In the genomic region with DNA sequence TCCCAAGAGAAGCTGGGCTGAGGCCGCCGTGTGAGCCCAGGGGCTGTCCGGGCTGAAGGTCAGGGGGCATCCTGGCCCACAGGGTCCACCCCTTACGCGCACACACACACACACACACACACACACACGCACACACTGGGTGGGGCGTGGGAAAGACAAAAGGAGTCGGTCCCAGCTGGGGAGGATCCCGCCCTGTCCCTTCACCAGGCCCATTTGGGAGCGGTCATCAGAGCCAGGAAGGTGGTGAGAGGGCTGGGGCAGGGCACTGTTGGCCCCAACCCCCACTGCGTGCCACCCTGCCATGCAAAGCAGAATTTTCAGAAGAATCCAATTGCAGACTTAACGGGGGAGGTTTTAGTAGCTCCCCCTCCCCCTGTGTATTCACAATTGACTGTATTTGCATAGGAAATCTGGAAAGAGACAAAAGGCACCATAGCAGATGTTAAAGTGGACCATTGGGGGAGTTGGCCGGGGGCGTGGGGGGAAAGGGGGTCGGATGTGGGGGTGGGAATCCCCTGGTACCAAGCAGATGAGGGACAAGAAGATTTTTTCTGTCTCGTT, we compare ENCODE assay signal across 11 cellular contexts. TPM values are rescaled to one million over a fixed set of nuclear protein-coding genes. Genes with fewer than 3 reads are reported as not detected.
DNase-seq lines count a peak whose midpoint lies in the region; ATAC-seq, FAIRE-seq and TF ChIP-seq lines count a peak whose summit lies in the region.
"Had no signal": no experiment of that assay in that cellular context is flagged by ENCODE, and none has a peak within 500 bp of the region (broad histone marks: within the 10 kb centered on the region; RNA-seq: fewer than 3 reads in every experiment).

No MANE protein-coding gene starts in this region.

- no peak overlapping the region for H4K8ac ChIP-seq in neuronal stem cell (ENCODE audit: low read depth, low read length)

- no peak for TF ChIP-seq EP300 in A549 (IDR thresholded peaks at IDR 0.05)

- H3K14ac ChIP-seq in neuronal stem cell (ENCODE audit: low read length) = no peak overlapping the region

- POLR2A ChIA-PET in A549 (lab: Yijun Ruan, JAX) = interaction anchor here (1.5 kb wide), 2 partner anchors 10 to 38 kb away, joined by 4 read pairs; no protein-coding TSS in a partner anchor
- POLR2A ChIA-PET in PC-3 (lab: Charles Lee; ENCODE audit: unreplicated experiment) = interaction anchor here (0.6 kb wide), 1 partner anchor 78 kb away, joined by 6 read pairs; no protein-coding TSS in a partner anchor
- POLR2A ChIA-PET in T-cell (lab: Charles Lee) = no interaction called here

- H2AFZ ChIP-seq in PC-3 (ENCODE audit: low read length) (no peak overlapping the region), neuronal stem cell (ENCODE audit: low read length) (peak overlapping the region; percentile 100)

- peak overlapping the region; percentile 70 for H3K4ac ChIP-seq in neuronal stem cell (ENCODE audit: low read length)

- H3K36me3 Mint-ChIP-seq in T-cell = no peaks in the 10 kb centered on the region
- H3K36me3 Mint-ChIP-seq: activated naive CD4-positive, alpha-beta T cell treated with anti-CD3 and anti-CD28 coated beads, Interleukin-2, amount 50 U/mL, for 24 hours had no signal

- H3K9me2 ChIP-seq in PC-3 (replicated peaks; ENCODE audit: low read length) = no peaks in the 10 kb centered on the region

- no peak for TF ChIP-seq POLR2A in A549 (IDR thresholded peaks at IDR 0.05; ENCODE audit: low read length)

- H3K23ac ChIP-seq in neuronal stem cell (ENCODE audit: low read depth, low read length, poor library complexity) = peak overlapping the region; percentile 82

- peak overlapping the region; percentile 19 for H4K91ac ChIP-seq in neuronal stem cell (ENCODE audit: low read depth, low read length, poor library complexity)

- peaks cover 16 to 44% (median 26%) of the 10 kb centered on the region in 3 donors for H3K4me1 Mint-ChIP-seq in T-cell

- H3K27ac ChIP-seq in A549 (peak overlapping the region; percentile 70 to 87; a peak in 5 of 6 replicates), PC-3 (ENCODE audit: low read length) (no peak overlapping the region), neuronal stem cell (replicated peaks; ENCODE audit: low read length) (no peak overlapping the region)

- no peaks in the 10 kb centered on the region for H3F3A ChIP-seq in PC-3 (ENCODE audit: low read length, unreplicated experiment)

- no peak overlapping the region for H3K27ac Mint-ChIP-seq in T-cell
- H3K27ac Mint-ChIP-seq: activated naive CD4-positive, alpha-beta T cell treated with anti-CD3 and anti-CD28 coated beads, Interleukin-2, amount 50 U/mL, for 24 hours had no signal

- intact Hi-C loops in PC-3 (cut with micrococcal nuclease) (no loop called here), left cardiac atrium (cut with DNase I) (loop anchor here in 1 of 2 donors (10.0 kb wide), 1 partner anchor 150 kb away; no protein-coding TSS in a partner anchor)

- no peaks in the 10 kb centered on the region for H4K20me1 ChIP-seq in PC-3 (ENCODE audit: low read length)

- no peaks in the 10 kb centered on the region for H3K36me3 ChIP-seq in PC-3 (ENCODE audit: low read depth, low read length)
- H3K36me3 ChIP-seq in neuronal stem cell (replicated peaks in 1 of 2; ENCODE audit: control insufficient read depth in 2 of 2, insufficient read depth in 2 of 2, low read length in 2 of 2) = peaks cover 0 to 2% of the 10 kb centered on the region in 2 donors

- TF ChIP-seq CTCF in A549 (IDR thresholded peaks at IDR 0.05) (no peak), PC-3 (conservative IDR thresholded peaks at IDR 0.05; ENCODE audit: low read depth, low read length) (no peak)

- H3K18ac ChIP-seq in neuronal stem cell (ENCODE audit: low read length) = peak overlapping the region; percentile 87

- no peaks in the 10 kb centered on the region for H3K79me2 ChIP-seq in PC-3 (ENCODE audit: low read length)

- TF ChIP-seq RAD21 in A549 (conservative IDR thresholded peaks at IDR 0.05 in 1 of 2, IDR thresholded peaks at IDR 0.05 in 1 of 2) = no peak

- no TSS peak for BruUV-seq in PC-3 (replicated peaks; lab: Mats Ljungman, UMichigan)

- CTCF ChIA-PET in A549 (lab: Yijun Ruan, JAX) (interaction anchor here (0.9 to 7.4 kb wide), 15 partner anchors 9 to 259 kb away, joined by 3 to 127 read pairs (median 4); a partner anchor contains a TSS), PC-3 (lab: Charles Lee) (interaction anchor here (0.6 to 4.1 kb wide), 4 partner anchors 73 to 114 kb away, joined by 3 to 47 read pairs (median 10); no protein-coding TSS in a partner anchor), T-cell (lab: Charles Lee) (interaction anchor here (1.0 to 2.7 kb wide), 2 partner anchors 76 kb away, joined by 3 to 8 read pairs; no protein-coding TSS in a partner anchor)

- no peaks in the 10 kb centered on the region for H3K9me3 ChIP-seq in A549
- H3K9me3 ChIP-seq in PC-3 (ENCODE audit: low read length) = no peaks in the 10 kb centered on the region
- H3K9me3 ChIP-seq in neuronal stem cell (replicated peaks in 1 of 2; ENCODE audit: control insufficient read depth in 2 of 2, insufficient read depth in 1 of 2, low read depth in 1 of 2, low read length in 2 of 2) = no peaks in the 10 kb centered on the region

- no peaks in the 10 kb centered on the region for H3K79me1 ChIP-seq in neuronal stem cell (ENCODE audit: low read depth, low read length)

- ATAC-seq in A549 = no peak
- no peak for ATAC-seq in PC-3
- ATAC-seq in left cardiac atrium = peak in 1 of 2 donors; percentile 6
- no peak for ATAC-seq in GM21367 (IDR thresholded peaks at IDR 0.05; ENCODE audit: unreplicated experiment)
- ATAC-seq in T-cell (replicated peaks in 1 of 4) = no peak

- H2BK5ac ChIP-seq in neuronal stem cell (ENCODE audit: low read length) = peak overlapping the region; percentile 97

- H3K9ac ChIP-seq in PC-3 (ENCODE audit: low read length) (no peak overlapping the region), neuronal stem cell (ENCODE audit: low read depth, low read length, poor library complexity) (peak overlapping the region; percentile 79)

- peak overlapping the region; percentile 96 for H2BK15ac ChIP-seq in neuronal stem cell (ENCODE audit: low read length)

- H3K27me3 ChIP-seq in PC-3 (ENCODE audit: low read length) = no peaks in the 10 kb centered on the region
- H3K27me3 ChIP-seq in neuronal stem cell (ENCODE audit: control insufficient read depth in 3 of 3, insufficient read depth in 3 of 3, low read depth in 1 of 3, low read length in 3 of 3) = peaks cover 0 to 32% (median 16%) of the 10 kb centered on the region in 3 experiments

- H2BK120ac ChIP-seq in neuronal stem cell (ENCODE audit: low read depth, low read length) = peak overlapping the region; percentile 77

- H3K4me3 ChIP-seq in A549 = no peak overlapping the region; the same call in 2 of the 3 replicates
- no peak overlapping the region for H3K4me3 ChIP-seq in PC-3 (ENCODE audit: low read length)
- H3K4me3 ChIP-seq in neuronal stem cell (ENCODE audit: low read length in 2 of 2) = no peak overlapping the region

- WGBS in A549 (ENCODE audit: missing lambda C conversion rate) = 67% methylated on average over 15 of the region's 16 CpGs
- WGBS in neuronal stem cell (ENCODE audit: extremely low coverage in 2 of 2, insufficient read length in 2 of 2, insufficient replicate concordance in 1 of 2), 2 donors = no CpG with 5 or more reads among the region's 16 CpGs

- no peak for DNase-seq in A549 (ENCODE audit: low read depth in 1 of 2, low spot score in 1 of 2)
- DNase-seq in PC-3 = no peak
- peak; percentile 58 for DNase-seq in left cardiac atrium
- DNase-seq in neuronal stem cell (ENCODE audit: low spot score) = no peak
- no peak for DNase-seq in SW480 (ENCODE audit: low spot score)
- no peak for DNase-seq in NCI-H446 treated with DMSO at 0.1 percent for 48 hours (lab: John Stamatoyannopoulos, UW)
- no peak for DNase-seq in T-cell
- DNase-seq: activated CD4-positive, alpha-beta T cell treated with anti-CD3 and anti-CD28 coated beads for 1 hour had no signal

- H2BK12ac ChIP-seq in neuronal stem cell (ENCODE audit: low read length) = peak overlapping the region; percentile 35

- no peaks in the 10 kb centered on the region for H3K9me3 Mint-ChIP-seq in T-cell
- H3K9me3 Mint-ChIP-seq: activated naive CD4-positive, alpha-beta T cell treated with anti-CD3 and anti-CD28 coated beads, Interleukin-2, amount 50 U/mL, for 24 hours had no signal

- H2AK5ac ChIP-seq in neuronal stem cell (ENCODE audit: low read depth, low read length) = peak overlapping the region; percentile 96

- H3K4me1 ChIP-seq in A549 = peaks cover 16% of the 10 kb centered on the region
- H3K4me1 ChIP-seq in PC-3 (ENCODE audit: insufficient read depth, low read length) = peaks cover 14% of the 10 kb centered on the region
- peaks cover 18 to 22% of the 10 kb centered on the region in 2 donors for H3K4me1 ChIP-seq in neuronal stem cell (ENCODE audit: control insufficient read depth in 2 of 2, insufficient read depth in 1 of 2, low read depth in 1 of 2, low read length in 2 of 2)

- H3K27me3 Mint-ChIP-seq in T-cell = peaks cover 4% of the 10 kb centered on the region in 2 donors
- H3K27me3 Mint-ChIP-seq: activated naive CD4-positive, alpha-beta T cell treated with anti-CD3 and anti-CD28 coated beads, Interleukin-2, amount 50 U/mL, for 24 hours had no signal

- no peak for FAIRE-seq in A549 (lab: Jason Lieb, UNC)

- peak overlapping the region in 1 of 3 donors; percentile 52 for H3K4me3 Mint-ChIP-seq in T-cell
- H3K4me3 Mint-ChIP-seq: activated naive CD4-positive, alpha-beta T cell treated with anti-CD3 and anti-CD28 coated beads, Interleukin-2, amount 50 U/mL, for 24 hours had no signal

- H3K4me2 ChIP-seq in A549 = peak overlapping the region; percentile 98
- 0 out of 2 replicates have a peak overlapping the region, but pooled peaks have one; percentile 100 for H3K4me2 ChIP-seq in PC-3 (ENCODE audit: low read length)
- no peak overlapping the region for H3K4me2 ChIP-seq in neuronal stem cell (ENCODE audit: insufficient read depth, low read length, poor library complexity, severe bottlenecking)

RNA-seq across cellular contexts. Expression of a gene that starts 11.3 kb away (rescaled TPM):
- polyA plus RNA-seq in A549 (2011; rRNA removed) = not detected in 2 replicates
- not detected in 2 replicates for polyA plus RNA-seq in A549 (2012; cell fraction: cytosol; rRNA removed)
- polyA plus RNA-seq in A549 (2012; cell fraction: nucleus; rRNA removed) = 0.04 TPM in 1 of 2 replicates, not detected in the other
- not detected in 3 replicates for polyA plus RNA-seq in A549 (2017; fragmentation: RNase III; extraction: RNeasy Plus Mini Kit Qiagen cat#74134 plus additional on column Dnase treatment)
- not detected in 2 replicates for polyA minus RNA-seq in A549 (2011; rRNA and poly(A)+ RNA removed)
- total RNA-seq in PC-3 (2014; rRNA removed) = not detected in 2 replicates
- 1 to 10 TPM; 2.9 to 5.7 TPM for total RNA-seq in left cardiac atrium
- 0.10 TPM for polyA plus RNA-seq in neuronal stem cell (2013, experiment 1 of 2)
- 0.04 TPM for polyA plus RNA-seq in neuronal stem cell (2013, experiment 2 of 2)
- total RNA-seq in T-cell = 10 to 100 TPM in 4 of 5 donors, 1 to 10 TPM in 1; 9.2 to 18.8 (median 12.5) TPM
- total RNA-seq: RPMI7951 had no signal

RNA-seq across cellular contexts. Expression of a gene that starts 23.2 kb away (rescaled TPM):
- polyA plus RNA-seq in A549 (2011; rRNA removed) (36.5 and 44.2 TPM in 2 replicates), A549 (2017; fragmentation: RNase III; extraction: RNeasy Plus Mini Kit Qiagen cat#74134 plus additional on column Dnase treatment) (42.4 to 49.2 TPM (median 44.0 TPM) in 3 replicates)
- 49.3 and 76.1 TPM in 2 replicates for polyA plus RNA-seq in A549 (2012; cell fraction: cytosol; rRNA removed)
- 79.6 and 118 TPM in 2 replicates for polyA plus RNA-seq in A549 (2012; cell fraction: nucleus; rRNA removed)
- 47.8 and 50.9 TPM in 2 replicates for polyA minus RNA-seq in A549 (2011; rRNA and poly(A)+ RNA removed)
- total RNA-seq in PC-3 (2014; rRNA removed) (209 and 210 TPM in 2 replicates), left cardiac atrium (10 to 100 TPM; 24.2 to 25.9 TPM), T-cell (1 to 10 TPM in 1 of 5 donors, under 1 TPM in 2, not detected in 2; 0.46 to 1.5 (median 0.55) TPM)
- polyA plus RNA-seq in neuronal stem cell (2013, experiment 1 of 2) = 39.2 TPM
- 37.9 TPM for polyA plus RNA-seq in neuronal stem cell (2013, experiment 2 of 2)

Comparison
In these comparisons a context has a peak if more than half of its experiments do, and no peak if none do; other contexts are left out.
1. H3K27ac ChIP-seq: peak in A549 (2 of 2); none in PC-3 (single experiment) and neuronal stem cell (single experiment).
2. RNA of a gene that starts 23.2 kb away (total RNA-seq): 209 to 210 TPM in PC-3 and 24.2 to 25.9 TPM in left cardiac atrium; 0.46 to 1.5 TPM in T-cell; every median in the first group is over 10 times any median in the second.
3. POLR2A ChIA-PET loops: an anchor here in A549 (1.5 kb wide) and PC-3 (0.6 kb wide); none called in T-cell.